ENCODE assay signal across 8 cellular contexts in the genomic region with DNA sequence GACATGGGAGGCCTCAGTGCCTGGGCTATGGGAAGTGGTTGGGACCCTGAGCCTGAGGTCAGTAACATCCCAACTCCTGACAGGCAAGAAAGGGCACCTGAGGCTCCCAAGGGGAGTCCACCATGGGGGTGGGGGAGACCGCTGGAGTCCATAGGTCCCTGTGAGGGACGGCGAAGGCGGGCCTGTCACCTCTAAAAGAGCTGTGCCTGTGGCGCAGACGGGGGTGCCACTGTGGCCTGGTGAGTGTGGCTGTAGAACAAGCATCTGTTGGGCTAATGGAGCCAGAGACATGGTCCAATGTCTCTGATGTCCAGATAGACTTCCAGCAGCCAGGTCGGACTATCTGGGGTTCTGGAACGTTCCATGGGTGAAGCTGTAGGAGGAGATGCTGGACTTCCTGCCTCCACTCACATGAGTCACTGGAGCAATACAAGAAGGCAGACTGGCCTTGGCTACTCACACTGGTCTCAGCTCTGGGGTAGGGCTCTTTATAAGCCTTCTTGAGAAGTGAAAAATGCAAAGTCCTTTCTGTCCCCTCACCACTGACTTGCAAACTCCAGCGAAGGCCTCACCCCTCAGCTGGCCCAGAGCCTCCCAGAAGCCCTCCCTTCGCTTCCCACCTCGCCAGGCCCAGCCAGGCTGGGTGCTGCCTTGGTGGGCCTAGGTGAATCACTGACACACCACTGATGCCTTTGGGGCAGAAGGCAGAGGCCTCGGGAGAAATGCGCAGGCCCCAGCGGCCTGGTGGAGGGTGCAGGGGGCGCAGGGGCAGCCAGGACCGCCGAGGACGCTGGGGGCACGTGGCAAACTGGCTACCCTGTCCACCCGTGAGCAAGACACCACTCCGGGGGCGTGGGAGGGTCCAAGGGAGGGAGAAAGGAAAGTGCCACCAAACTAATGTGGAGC. TPM values are rescaled to one million over a fixed set of nuclear protein-coding genes. Genes with fewer than 3 reads are reported as not detected.
A peak's percentile ranks its signal among the peaks of the same experiment; 100 is the strongest.
DNase-seq lines count a peak whose midpoint lies in the region; ATAC-seq lines count a peak whose summit lies in the region.

No MANE protein-coding gene starts in this region.

- peaks cover 60 to 68% (median 66%) of the 10 kb centered on the region in 3 donors for H3K4me1 Mint-ChIP-seq in naive B cell

- no peaks in the 10 kb centered on the region for H3K27me3 Mint-ChIP-seq in naive B cell

- DNase-seq in DMS 273 (lab: John Stamatoyannopoulos, UW; ENCODE audit: unreplicated experiment): peak; percentile 44
- no peak for DNase-seq in DMS 273 treated with DMSO at 0.1 percent for 48 hours (lab: John Stamatoyannopoulos, UW)
- peak in 1 of 2 experiments; percentile 17 for DNase-seq in SJCRH30
- peak; percentile 70 for DNase-seq in dermis blood vessel endothelial cell
- no peak for DNase-seq in naive B cell
- DNase-seq in GOT3 (lab: John Stamatoyannopoulos, UW): no peak
- no peak for DNase-seq in NK-92 (lab: John Stamatoyannopoulos, UW; ENCODE audit: unreplicated experiment)

- no peaks in the 10 kb centered on the region for H3K9me3 Mint-ChIP-seq in naive B cell

- H3K4me1 ChIP-seq in SJCRH30: peaks cover 5% of the 10 kb centered on the region; the same call in 1 of the 2 replicates

- H3K9me3 ChIP-seq in SJCRH30 (replicated peaks): no peaks in the 10 kb centered on the region

- peaks cover 4 to 15% of the 10 kb centered on the region in 2 donors for H3K36me3 Mint-ChIP-seq in naive B cell

- H3K27ac Mint-ChIP-seq in naive B cell: peak overlapping the region; percentile 96 to 99 (median 97)

- H3K4me3 ChIP-seq in SJCRH30: peak overlapping the region; percentile 48

- H3K27ac ChIP-seq in SJCRH30: no peak overlapping the region

- H3K4me3 Mint-ChIP-seq in naive B cell: peak overlapping the region; percentile 72 to 90 (median 80)

- ATAC-seq in naive B cell (ENCODE audit: low read depth in 2 of 2): no peak
- ATAC-seq in HG02852 (IDR thresholded peaks at IDR 0.05; ENCODE audit: unreplicated experiment): no peak

- H3K27me3 ChIP-seq in SJCRH30: no peaks in the 10 kb centered on the region

- no peaks in the 10 kb centered on the region for H3K36me3 ChIP-seq in SJCRH30

RNA-seq across cellular contexts. Expression of a gene that starts 1.1 kb away (rescaled TPM):
- 14.0 and 14.6 TPM in 2 replicates for total RNA-seq in SJCRH30 (2014; rRNA removed; shearing (Covaris generic))
- 27.6 and 30.3 TPM in 2 replicates for total RNA-seq in dermis blood vessel endothelial cell
- polyA plus RNA-seq in naive B cell (ENCODE audit: low read depth in 6 of 6): 10 to 100 TPM; 22.2 to 36.7 (median 27.0) TPM

Comparison
In these comparisons a context has a peak if more than half of its experiments do, and no peak if none do; other contexts are left out.
1. DNase-seq: peak in DMS 273 (single experiment) and dermis blood vessel endothelial cell (single experiment); none in DMS 273 treated with DMSO at 0.1 percent for 48 hours (single experiment), naive B cell (single experiment), GOT3 (single experiment) and NK-92 (single experiment).